In genomic region chr11:102832612-102833011, GRCh38 we compare ENCODE assay signal across 1 cellular context.
TF ChIP-seq lines count a peak whose summit lies in the region.

No MANE protein-coding gene starts in this region.

TF ChIP-seq in HepG2, 621 proteins besides CTCF, POLR2A, EP300 and RAD21:
- TF ChIP-seq YEATS2 (CRISPR knock-in tag; IDR thresholded peaks at IDR 0.05; ENCODE audit: borderline replicate concordance): no peak
- no peak for TF ChIP-seq MTERF4 (CRISPR knock-in tag; IDR thresholded peaks at IDR 0.05)
- no peak for TF ChIP-seq NFE2L2 (IDR thresholded peaks at IDR 0.05; ENCODE audit: low read length)
- no peak for TF ChIP-seq SMC3 (IDR thresholded peaks at IDR 0.05; ENCODE audit: low read length)
- no peak for TF ChIP-seq E2F2 (CRISPR knock-in tag; IDR thresholded peaks at IDR 0.05; ENCODE audit: borderline replicate concordance)
- no peak for TF ChIP-seq ZNF724P (CRISPR knock-in tag; IDR thresholded peaks at IDR 0.05; ENCODE audit: borderline replicate concordance)
- TF ChIP-seq MIER2 (CRISPR knock-in tag; IDR thresholded peaks at IDR 0.05): no peak
- TF ChIP-seq ZNF557 (CRISPR knock-in tag; IDR thresholded peaks at IDR 0.05): no peak
- TF ChIP-seq SATB2 (CRISPR knock-in tag; IDR thresholded peaks at IDR 0.05): no peak
- no peak for TF ChIP-seq CBFB (CRISPR knock-in tag; IDR thresholded peaks at IDR 0.05)
- 0 out of 2 replicates have a peak, but pooled peaks have one; percentile 50 for TF ChIP-seq ZNF12 (CRISPR knock-in tag; IDR thresholded peaks at IDR 0.05)
- no peak for TF ChIP-seq ZFP90 (CRISPR knock-in tag; IDR thresholded peaks at IDR 0.05; ENCODE audit: borderline replicate concordance)
- TF ChIP-seq CREB1 (IDR thresholded peaks at IDR 0.05): 0 out of 2 replicates have a peak, but pooled peaks have one; percentile 7
- no peak for TF ChIP-seq CREB1 (CRISPR knock-in tag; IDR thresholded peaks at IDR 0.05)
- no peak for TF ChIP-seq ZNF839 (CRISPR knock-in tag; IDR thresholded peaks at IDR 0.05; ENCODE audit: borderline replicate concordance)
- no peak for TF ChIP-seq HOXA3 (CRISPR knock-in tag; IDR thresholded peaks at IDR 0.05)
- 0 out of 2 replicates have a peak, but pooled peaks have one; percentile 18 for TF ChIP-seq ZNF362 (CRISPR knock-in tag; IDR thresholded peaks at IDR 0.05; ENCODE audit: borderline replicate concordance)
- TF ChIP-seq TEAD3 (CRISPR knock-in tag; optimal IDR thresholded peaks at IDR 0.05; ENCODE audit: borderline replicate concordance): no peak
